28 cellular contexts compared by ENCODE assay signal in the genomic region with DNA sequence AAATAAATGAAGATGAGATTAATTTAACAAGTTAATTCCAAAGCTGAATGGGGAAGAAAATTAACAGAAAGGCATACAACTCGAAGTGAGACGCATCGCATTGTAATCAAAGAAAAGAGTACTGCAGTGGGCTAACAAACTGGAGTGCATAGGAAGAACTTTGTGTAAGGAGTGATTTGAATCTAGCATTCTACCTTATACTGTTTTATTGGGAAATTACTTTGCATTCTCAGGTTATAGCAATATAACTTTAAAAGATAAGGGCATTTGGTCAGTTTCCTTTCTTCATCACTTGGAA.
"Had no signal": no experiment of that assay in that cellular context is flagged by ENCODE, and none has a peak within 500 bp of the region (broad histone marks: within the 10 kb centered on the region; RNA-seq: fewer than 3 reads in every experiment).

No MANE protein-coding gene starts in this region.

- H3K79me2 ChIP-seq: parathyroid adenoma had no signal

- H3K27me3 Mint-ChIP-seq: progenitor cell of endocrine pancreas; stimulated activated naive B cell treated with anti-CD40 and anti-IgM and Interleukin-4, amounts not matched to agents 10 μg/mL and 1 μg/mL and 100 μg/mL, for 72 hours had no signal

- FAIRE-seq: small intestine, urothelium cell line had no signal

- H3K27ac Mint-ChIP-seq: naive thymus-derived CD4-positive, alpha-beta T cell; natural killer cell; progenitor cell of endocrine pancreas; stimulated activated effector memory CD8-positive, alpha-beta T cell treated with anti-CD3 and anti-CD28 coated beads, Interleukin-12 subunit alpha, Interleukin-12 subunit beta, amount 100 ng/mL, for 72 hours; stimulated activated naive B cell treated with anti-CD40 and anti-IgM and Interleukin-4, amounts not matched to agents 10 μg/mL and 1 μg/mL and 100 μg/mL, for 72 hours; stimulated activated naive CD8-positive, alpha-beta T cell treated with anti-CD3 and anti-CD28 coated beads, Interleukin-15, Interleukin-2, amounts not matched to agents 100 ng/mL and 50 ng/mL, for 24 hours had no signal

- H3K4me1 Mint-ChIP-seq: naive thymus-derived CD4-positive, alpha-beta T cell; natural killer cell; stimulated activated effector memory CD8-positive, alpha-beta T cell treated with anti-CD3 and anti-CD28 coated beads, Interleukin-12 subunit alpha, Interleukin-12 subunit beta, amount 100 ng/mL, for 72 hours; stimulated activated naive B cell treated with anti-CD40 and anti-IgM and Interleukin-4, amounts not matched to agents 10 μg/mL and 1 μg/mL and 100 μg/mL, for 72 hours had no signal

- H3K4me3 Mint-ChIP-seq: naive thymus-derived CD4-positive, alpha-beta T cell; natural killer cell; neural crest cell; stimulated activated effector memory CD8-positive, alpha-beta T cell treated with anti-CD3 and anti-CD28 coated beads, Interleukin-12 subunit alpha, Interleukin-12 subunit beta, amount 100 ng/mL, for 72 hours; stimulated activated naive B cell treated with anti-CD40 and anti-IgM and Interleukin-4, amounts not matched to agents 10 μg/mL and 1 μg/mL and 100 μg/mL, for 72 hours; stimulated activated naive CD8-positive, alpha-beta T cell treated with anti-CD3 and anti-CD28 coated beads, Interleukin-15, Interleukin-2, amounts not matched to agents 100 ng/mL and 50 ng/mL, for 24 hours had no signal

- H3K36me3 ChIP-seq: ovary, right atrium auricular region, right lobe of liver, sigmoid colon, stomach, thoracic aorta, thyroid gland, tibial nerve, upper lobe of left lung, vagina had no signal

- H3K4me3 ChIP-seq: ovary, right atrium auricular region, right lobe of liver, sigmoid colon, stomach, thoracic aorta, thyroid gland, tibial nerve, upper lobe of left lung, vagina had no signal

- H3K36me3 Mint-ChIP-seq: naive thymus-derived CD4-positive, alpha-beta T cell; stimulated activated effector memory CD8-positive, alpha-beta T cell treated with anti-CD3 and anti-CD28 coated beads, Interleukin-12 subunit alpha, Interleukin-12 subunit beta, amount 100 ng/mL, for 72 hours; stimulated activated naive B cell treated with anti-CD40 and anti-IgM and Interleukin-4, amounts not matched to agents 10 μg/mL and 1 μg/mL and 100 μg/mL, for 72 hours had no signal

- H2AFZ ChIP-seq: parathyroid adenoma had no signal

- H3K27me3 ChIP-seq: ovary, right atrium auricular region, right lobe of liver, sigmoid colon, stomach, thyroid gland, tibial nerve, upper lobe of left lung, vagina had no signal

- ATAC-seq: naive thymus-derived CD4-positive, alpha-beta T cell; natural killer cell; right lobe of liver; stimulated activated effector memory CD8-positive, alpha-beta T cell treated with anti-CD3 and anti-CD28 coated beads, Interleukin-12 subunit alpha, Interleukin-12 subunit beta, amount 100 ng/mL, for 72 hours; stimulated activated naive B cell treated with anti-CD40 and anti-IgM and Interleukin-4, amounts not matched to agents 10 μg/mL and 1 μg/mL and 100 μg/mL, for 72 hours had no signal

- H3K27ac ChIP-seq: ovary, parathyroid adenoma, right atrium auricular region, right lobe of liver, sigmoid colon, stomach, thoracic aorta, thyroid gland, tibial nerve, upper lobe of left lung, vagina had no signal

- H3K4me1 ChIP-seq: parathyroid adenoma, right atrium auricular region, right lobe of liver, sigmoid colon, stomach, thyroid gland, vagina had no signal

- H3K9ac ChIP-seq: parathyroid adenoma had no signal

- DNase-seq: naive thymus-derived CD4-positive, alpha-beta T cell; natural killer cell; occipital lobe; ovary; retina; right lobe of liver; sigmoid colon; small intestine; stimulated activated CD4-positive, alpha-beta T cell treated with anti-CD3 and anti-CD28 coated beads, Interleukin-15, amount 100 ng/mL, for 24 hours; stimulated activated CD4-positive, alpha-beta T cell treated with anti-CD3 and anti-CD28 coated beads, Interleukin-2, amount 100 ng/mL, for 24 hours; stimulated activated CD4-positive, alpha-beta T cell treated with anti-CD3 and anti-CD28 coated beads, Interleukin-2, amount 100 ng/mL, for 48 hours; stimulated activated CD4-positive, alpha-beta T cell treated with anti-CD3 and anti-CD28 coated beads, Interleukin-4, amount 100 ng/mL, for 24 hours; stimulated activated naive B cell treated with anti-CD40 and anti-IgM and Interleukin-4, amounts not matched to agents 10 μg/mL and 1 μg/mL and 100 μg/mL, for 72 hours; stimulated activated naive CD4-positive, alpha-beta T cell treated with Interleukin-2 at 50 U/mL for 16 hours; stomach; thyroid gland; trophoblast cell had no signal

- H3K9me3 ChIP-seq: ovary, right lobe of liver, thoracic aorta, thyroid gland, upper lobe of left lung, vagina had no signal
